ENCODE assay signal across 2 cellular contexts in genomic region chr11:116964269-116964668, GRCh38.
TF ChIP-seq lines count a peak whose summit lies in the region.

No MANE protein-coding gene starts in this region.

TF ChIP-seq in IMR-90, 13 proteins besides CTCF, POLR2A, EP300 and RAD21 (continued from another document):
- TF ChIP-seq ELK1 (IDR thresholded peaks at IDR 0.05; ENCODE audit: borderline replicate concordance, low read depth, low read length) (no peak), RCOR1 (IDR thresholded peaks at IDR 0.05; ENCODE audit: insufficient replicate concordance, low read length) (no peak), RFX5 (IDR thresholded peaks at IDR 0.05; ENCODE audit: low read depth, low read length) (no peak), USF2 (IDR thresholded peaks at IDR 0.05; ENCODE audit: low read depth, low read length) (no peak), SMC3 (IDR thresholded peaks at IDR 0.05; ENCODE audit: low read depth, low read length) (no peak), MAFK (IDR thresholded peaks at IDR 0.05; ENCODE audit: low read depth, low read length) (no peak), CEBPB (IDR thresholded peaks at IDR 0.05; ENCODE audit: low read depth, low read length) (no peak), FOS (IDR thresholded peaks at IDR 0.05; ENCODE audit: low read depth, low read length) (no peak), CHD1 (IDR thresholded peaks at IDR 0.05; ENCODE audit: low read depth, low read length) (no peak)

TF ChIP-seq in GM23338, 12 proteins besides CTCF, POLR2A, EP300 and RAD21:
- TF ChIP-seq REST (IDR thresholded peaks at IDR 0.05; ENCODE audit: unreplicated experiment) (no peak), ZNF114 (CRISPR knock-in tag; IDR thresholded peaks at IDR 0.05) (no peak), EZH2phosphoT487 (IDR thresholded peaks at IDR 0.05; ENCODE audit: unreplicated experiment) (no peak), ZNF331 (CRISPR knock-in tag; IDR thresholded peaks at IDR 0.05; ENCODE audit: low read depth) (no peak), CREB1 (CRISPR knock-in tag; IDR thresholded peaks at IDR 0.05; ENCODE audit: low read depth) (no peak)
